Comparison of ENCODE assay signal across 22 cellular contexts in the genomic region with DNA sequence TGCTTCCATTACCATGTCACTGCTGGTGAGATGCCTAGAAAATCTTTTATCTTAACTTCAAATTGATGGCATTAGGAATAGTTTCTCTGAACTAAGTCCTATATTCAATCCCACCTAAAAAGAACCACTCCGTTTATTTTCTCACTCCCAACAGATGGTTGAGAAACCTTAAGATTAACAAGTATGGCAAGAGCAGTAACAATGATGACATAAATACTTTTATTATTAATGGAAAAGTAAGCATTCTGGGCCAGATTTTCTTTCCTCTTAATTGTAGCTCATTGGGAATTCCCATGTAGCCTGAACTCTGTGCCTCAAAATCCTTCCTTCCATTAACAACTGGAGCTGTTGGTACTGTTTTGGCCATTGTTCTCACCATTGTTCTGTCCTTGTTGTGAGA. TPM values are rescaled to one million over a fixed set of nuclear protein-coding genes. Genes with fewer than 3 reads are reported as not detected.
DNase-seq lines count a peak whose midpoint lies in the region; ATAC-seq and TF ChIP-seq lines count a peak whose summit lies in the region.
"Had no signal": no experiment of that assay in that cellular context is flagged by ENCODE, and none has a peak within 500 bp of the region (broad histone marks: within the 10 kb centered on the region; RNA-seq: fewer than 3 reads in every experiment).

No MANE protein-coding gene starts in this region.

- peaks cover 0 to 13% of the 10 kb centered on the region in 2 donors for H3K4me1 ChIP-seq in ascending aorta
- peaks cover 20% of the 10 kb centered on the region for H3K4me1 ChIP-seq in neural progenitor cell
- peaks cover 15 to 37% of the 10 kb centered on the region in 2 donors for H3K4me1 ChIP-seq in thoracic aorta (ENCODE audit: control insufficient read depth in 1 of 2, low read depth in 2 of 2)
- H3K4me1 ChIP-seq: suprapubic skin had no signal

- H3K27me3 Mint-ChIP-seq in neural progenitor cell (ENCODE audit: insufficient read depth, low read depth): peaks cover 4% of the 10 kb centered on the region
- no peaks in the 10 kb centered on the region for H3K27me3 Mint-ChIP-seq in activated T-helper 1 cell treated with anti-CD3 and anti-CD28 coated beads, Interleukin-12 subunit alpha, Interleukin-12 subunit beta, Interleukin-2, Interleukin-4 antibody, amounts not matched to agents 30 ng/mL and 10 ng/mL and 1 ng/mL, durations not matched to agents 14 hours and 24 hours and 36 hours (ENCODE audit: insufficient read depth)

- H2AFZ ChIP-seq in neural progenitor cell (replicated peaks): no peak overlapping the region
- H2AFZ ChIP-seq: PC-9 had no signal

- no peaks in the 10 kb centered on the region for H3K9me3 Mint-ChIP-seq in neural progenitor cell
- no peaks in the 10 kb centered on the region for H3K9me3 Mint-ChIP-seq in activated T-helper 1 cell treated with anti-CD3 and anti-CD28 coated beads, Interleukin-12 subunit alpha, Interleukin-12 subunit beta, Interleukin-2, Interleukin-4 antibody, amounts not matched to agents 30 ng/mL and 10 ng/mL and 1 ng/mL, durations not matched to agents 14 hours and 24 hours and 36 hours
- H3K9me3 Mint-ChIP-seq: activated naive CD8-positive, alpha-beta T cell treated with anti-CD3 and anti-CD28 coated beads for 36 hours; activated T-cell treated with anti-CD3 and anti-CD28 coated beads, Interleukin-2, amount 50 U/mL, for 72 hours had no signal

- no peaks in the 10 kb centered on the region for H3K36me3 Mint-ChIP-seq in neural progenitor cell
- H3K36me3 Mint-ChIP-seq in activated T-helper 1 cell treated with anti-CD3 and anti-CD28 coated beads, Interleukin-12 subunit alpha, Interleukin-12 subunit beta, Interleukin-2, Interleukin-4 antibody, amounts not matched to agents 30 ng/mL and 10 ng/mL and 1 ng/mL, durations not matched to agents 14 hours and 24 hours and 36 hours (ENCODE audit: low read depth): no peaks in the 10 kb centered on the region
- H3K36me3 Mint-ChIP-seq: activated naive CD8-positive, alpha-beta T cell treated with anti-CD3 and anti-CD28 coated beads for 36 hours; CD8-positive, alpha-beta T cell had no signal

- H3K79me2 ChIP-seq in neural progenitor cell (ENCODE audit: low read depth): no peaks in the 10 kb centered on the region

- no peaks in the 10 kb centered on the region for H3K9me3 ChIP-seq in ascending aorta
- H3K9me3 ChIP-seq in neural progenitor cell (ENCODE audit: low read depth): no peaks in the 10 kb centered on the region
- H3K9me3 ChIP-seq in thoracic aorta: no peaks in the 10 kb centered on the region
- H3K9me3 ChIP-seq: neutrophil had no signal

- H3K4me3 Mint-ChIP-seq in neural progenitor cell: no peak overlapping the region
- no peak overlapping the region for H3K4me3 Mint-ChIP-seq in activated T-helper 1 cell treated with anti-CD3 and anti-CD28 coated beads, Interleukin-12 subunit alpha, Interleukin-12 subunit beta, Interleukin-2, Interleukin-4 antibody, amounts not matched to agents 30 ng/mL and 10 ng/mL and 1 ng/mL, durations not matched to agents 14 hours and 24 hours and 36 hours
- H3K4me3 Mint-ChIP-seq: activated naive CD8-positive, alpha-beta T cell treated with anti-CD3 and anti-CD28 coated beads for 36 hours; activated T-cell treated with anti-CD3 and anti-CD28 coated beads, Interleukin-2, amount 50 U/mL, for 72 hours; CD8-positive, alpha-beta T cell had no signal

- no peak overlapping the region for H3K27ac Mint-ChIP-seq in neural progenitor cell
- H3K27ac Mint-ChIP-seq in activated T-helper 1 cell treated with anti-CD3 and anti-CD28 coated beads, Interleukin-12 subunit alpha, Interleukin-12 subunit beta, Interleukin-2, Interleukin-4 antibody, amounts not matched to agents 30 ng/mL and 10 ng/mL and 1 ng/mL, durations not matched to agents 14 hours and 24 hours and 36 hours: no peak overlapping the region
- H3K27ac Mint-ChIP-seq: activated naive CD8-positive, alpha-beta T cell treated with anti-CD3 and anti-CD28 coated beads for 36 hours; activated T-cell treated with anti-CD3 and anti-CD28 coated beads, Interleukin-2, amount 50 U/mL, for 72 hours; CD8-positive, alpha-beta T cell had no signal

- ATAC-seq in thoracic aorta (ENCODE audit: insufficient number of reproducible peaks, low FRiP score, low read depth): no peak
- ATAC-seq: activated T-cell treated with anti-CD3 and anti-CD28 coated beads, Interleukin-2, amount 50 U/mL, for 72 hours; CD8-positive, alpha-beta T cell had no signal

- TF ChIP-seq CTCF in ascending aorta (IDR thresholded peaks at IDR 0.05) (no peak), fibroblast of villous mesenchyme (IDR thresholded peaks at IDR 0.05; ENCODE audit: insufficient read depth, low read depth, low read length) (no peak), neural progenitor cell (IDR thresholded peaks at IDR 0.05) (no peak), thoracic aorta (IDR thresholded peaks at IDR 0.05) (no peak)

- intact Hi-C loops in ascending aorta (cut with DNase I): loop anchor here (5.0 to 10.0 kb wide), 3 partner anchors 46 to 451 kb away; no protein-coding TSS in a partner anchor
- intact Hi-C loops in activated T-helper 1 cell treated with anti-CD3 and anti-CD28 coated beads, Interleukin-12 subunit alpha, Interleukin-12 subunit beta, Interleukin-2, Interleukin-4 antibody, amounts not matched to agents 30 ng/mL and 10 ng/mL and 1 ng/mL, durations not matched to agents 14 hours and 24 hours and 36 hours (cut with micrococcal nuclease): no loop called here

- peaks cover 7% of the 10 kb centered on the region for H3F3A ChIP-seq in neural progenitor cell (ENCODE audit: low read depth)

- peaks cover 2% of the 10 kb centered on the region for H4K20me1 ChIP-seq in neural progenitor cell (ENCODE audit: low read depth)

- peaks cover 8% of the 10 kb centered on the region for H3K4me1 Mint-ChIP-seq in neural progenitor cell
- no peaks in the 10 kb centered on the region for H3K4me1 Mint-ChIP-seq in activated T-helper 1 cell treated with anti-CD3 and anti-CD28 coated beads, Interleukin-12 subunit alpha, Interleukin-12 subunit beta, Interleukin-2, Interleukin-4 antibody, amounts not matched to agents 30 ng/mL and 10 ng/mL and 1 ng/mL, durations not matched to agents 14 hours and 24 hours and 36 hours (ENCODE audit: low read depth)
- H3K4me1 Mint-ChIP-seq: activated naive CD8-positive, alpha-beta T cell treated with anti-CD3 and anti-CD28 coated beads for 36 hours had no signal

- peak overlapping the region in 1 of 2 donors; percentile 9 for H3K4me3 ChIP-seq in ascending aorta
- H3K4me3 ChIP-seq in fibroblast of villous mesenchyme (ENCODE audit: low read depth, low read length): no peak overlapping the region
- no peak overlapping the region for H3K4me3 ChIP-seq in neural progenitor cell
- H3K4me3 ChIP-seq in thoracic aorta: peak overlapping the region; percentile 15
- H3K4me3 ChIP-seq: PC-9, suprapubic skin had no signal

- H3K27ac ChIP-seq in ascending aorta (peak overlapping the region; percentile 74 to 77), neural progenitor cell (no peak overlapping the region), thoracic aorta (peak overlapping the region; percentile 75 to 80)
- H3K27ac ChIP-seq: KMS-11, neutrophil, PC-9, suprapubic skin had no signal

- H3K36me3 ChIP-seq in ascending aorta (no peaks in the 10 kb centered on the region), neural progenitor cell (no peaks in the 10 kb centered on the region), thoracic aorta (no peaks in the 10 kb centered on the region)
- H3K36me3 ChIP-seq: neutrophil, suprapubic skin had no signal

- H3K27me3 ChIP-seq in ascending aorta: no peaks in the 10 kb centered on the region
- peaks cover 51% of the 10 kb centered on the region for H3K27me3 ChIP-seq in neural progenitor cell
- no peaks in the 10 kb centered on the region for H3K27me3 ChIP-seq in thoracic aorta (replicated peaks; ENCODE audit: insufficient read depth)
- H3K27me3 ChIP-seq: neutrophil, suprapubic skin had no signal

- no peak overlapping the region for H3K9ac ChIP-seq in neural progenitor cell
- H3K9ac ChIP-seq: KMS-11 had no signal

- H3K4me2 ChIP-seq in neural progenitor cell: peak overlapping the region; percentile 19
- H3K4me2 ChIP-seq: KMS-11, PC-9 had no signal

- DNase-seq in ascending aorta (ENCODE audit: low spot score in 2 of 2): no peak
- peak; percentile 11 for DNase-seq in fibroblast of villous mesenchyme (ENCODE audit: low read depth)
- DNase-seq in neural progenitor cell (ENCODE audit: low spot score): peak; percentile 72
- DNase-seq in thoracic aorta (ENCODE audit: low spot score): no peak
- no peak for DNase-seq in activated T-helper 1 cell treated with anti-CD3 and anti-CD28 coated beads, Interleukin-12 subunit alpha, Interleukin-12 subunit beta, Interleukin-2, Interleukin-4 antibody, amounts not matched to agents 30 ng/mL and 10 ng/mL and 1 ng/mL, durations not matched to agents 14 hours and 24 hours and 36 hours (ENCODE audit: low spot score)
- no peak for DNase-seq in GM03348 (ENCODE audit: low spot score)
- no peak for DNase-seq in dermis blood vessel endothelial cell
- no peak for DNase-seq in stimulated activated CD4-positive, alpha-beta T cell treated with anti-CD3 and anti-CD28 coated beads, Interleukin-15, amount 100 ng/mL, for 24 hours
- DNase-seq: activated CD4-positive, CD25-positive, alpha-beta regulatory T cell treated with anti-CD3 and anti-CD28 coated beads, Interleukin-2, amount 50 U/mL, for 72 hours; activated CD8-positive, alpha-beta memory T cell treated with anti-CD3 and anti-CD28 coated beads for 24 hours; activated naive CD8-positive, alpha-beta T cell treated with anti-CD3 and anti-CD28 coated beads for 36 hours; activated T-cell treated with anti-CD3 and anti-CD28 coated beads, Interleukin-2, amount 50 U/mL, for 72 hours; CD8-positive, alpha-beta T cell; DMS79; effector memory CD4-positive, alpha-beta T cell; hypothalamus; midbrain; NCI-H1048; PC-9 had no signal

RNA-seq across cellular contexts. Expression of gene FAM13C, which starts 21.1 kb away (rescaled TPM):
- 10.7 TPM for total RNA-seq in ascending aorta
- total RNA-seq in fibroblast of villous mesenchyme: 0.43 and 2.3 TPM in 2 replicates
- total RNA-seq in neural progenitor cell (ENCODE audit: low replicate concordance): 2.3 and 3.1 TPM in 2 replicates
- total RNA-seq in thoracic aorta: 10 to 100 TPM; 20.4 to 30.9 TPM
- total RNA-seq in activated T-helper 1 cell treated with anti-CD3 and anti-CD28 coated beads, Interleukin-12 subunit alpha, Interleukin-12 subunit beta, Interleukin-2, Interleukin-4 antibody, amounts not matched to agents 30 ng/mL and 10 ng/mL and 1 ng/mL, durations not matched to agents 14 hours and 24 hours and 36 hours: not detected in 2 replicates
- total RNA-seq in dermis blood vessel endothelial cell: 6.0 and 16.7 TPM in 2 replicates
- total RNA-seq: activated T-cell treated with anti-CD3 and anti-CD28 coated beads, Interleukin-2, amount 50 U/mL, for 72 hours; CD8-positive, alpha-beta T cell; PC-9 had no signal

Comparison
In these comparisons a context has a peak if more than half of its experiments do, and no peak if none do; other contexts are left out.
1. DNase-seq: peak in fibroblast of villous mesenchyme (single experiment) and neural progenitor cell (single experiment); none in ascending aorta (0 of 2), thoracic aorta (single experiment), activated T-helper 1 cell treated with anti-CD3 and anti-CD28 coated beads, Interleukin-12 subunit alpha, Interleukin-12 subunit beta, Interleukin-2, Interleukin-4 antibody, amounts not matched to agents 30 ng/mL and 10 ng/mL and 1 ng/mL, durations not matched to agents 14 hours and 24 hours and 36 hours (single experiment), GM03348 (single experiment), dermis blood vessel endothelial cell (single experiment) and stimulated activated CD4-positive, alpha-beta T cell treated with anti-CD3 and anti-CD28 coated beads, Interleukin-15, amount 100 ng/mL, for 24 hours (single experiment).